In the genomic region with DNA sequence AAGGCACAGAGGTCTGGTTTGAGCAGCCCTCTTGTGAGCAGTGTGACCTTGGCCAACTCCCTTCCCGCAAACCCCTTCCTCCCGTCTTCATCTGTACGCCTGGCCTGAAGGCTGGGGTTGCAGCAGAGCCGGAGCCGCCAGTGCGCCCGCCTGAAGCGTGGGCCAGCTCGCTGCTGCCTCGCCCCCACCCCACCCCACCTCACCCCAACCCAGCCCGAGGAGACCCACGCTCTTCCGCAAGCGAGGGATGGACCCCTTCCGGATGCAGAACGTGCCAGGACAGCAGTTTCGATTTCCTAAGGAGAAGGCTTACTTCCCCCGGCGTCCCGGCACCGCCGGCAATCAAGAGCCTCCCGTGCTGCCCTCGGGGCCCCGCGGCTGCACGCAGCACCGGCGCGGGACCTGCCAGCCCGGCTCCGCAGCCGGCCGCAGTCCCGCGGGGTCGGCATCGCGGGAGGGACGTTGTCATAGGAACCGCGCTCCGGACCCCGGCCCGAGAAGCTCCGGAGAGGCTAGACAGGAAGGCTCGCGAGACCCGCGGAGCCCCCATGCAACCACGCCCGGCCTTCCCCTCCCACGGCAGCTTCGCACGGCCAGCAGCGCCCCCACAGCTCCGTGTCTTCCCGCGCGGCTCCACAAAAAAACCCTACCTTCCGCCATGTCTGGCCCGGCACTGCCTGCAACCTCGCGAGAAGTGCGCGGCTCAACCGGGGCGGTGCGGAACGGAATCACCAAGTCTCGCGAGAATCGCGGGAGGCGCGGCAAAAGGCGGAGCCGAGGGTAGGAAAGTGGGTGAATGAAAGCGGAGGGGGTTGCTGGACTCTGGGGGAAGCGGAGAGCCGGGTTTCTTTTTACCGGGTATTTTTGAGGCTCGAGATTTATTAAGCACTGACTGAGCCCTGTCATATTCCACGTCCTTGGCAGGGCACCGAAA, we compare ENCODE assay signal across 8 cellular contexts. TPM values are rescaled to one million over a fixed set of nuclear protein-coding genes. Genes with fewer than 3 reads are reported as not detected.
DNase-seq lines count a peak whose midpoint lies in the region; ATAC-seq and TF ChIP-seq lines count a peak whose summit lies in the region.

A gene with protein sequence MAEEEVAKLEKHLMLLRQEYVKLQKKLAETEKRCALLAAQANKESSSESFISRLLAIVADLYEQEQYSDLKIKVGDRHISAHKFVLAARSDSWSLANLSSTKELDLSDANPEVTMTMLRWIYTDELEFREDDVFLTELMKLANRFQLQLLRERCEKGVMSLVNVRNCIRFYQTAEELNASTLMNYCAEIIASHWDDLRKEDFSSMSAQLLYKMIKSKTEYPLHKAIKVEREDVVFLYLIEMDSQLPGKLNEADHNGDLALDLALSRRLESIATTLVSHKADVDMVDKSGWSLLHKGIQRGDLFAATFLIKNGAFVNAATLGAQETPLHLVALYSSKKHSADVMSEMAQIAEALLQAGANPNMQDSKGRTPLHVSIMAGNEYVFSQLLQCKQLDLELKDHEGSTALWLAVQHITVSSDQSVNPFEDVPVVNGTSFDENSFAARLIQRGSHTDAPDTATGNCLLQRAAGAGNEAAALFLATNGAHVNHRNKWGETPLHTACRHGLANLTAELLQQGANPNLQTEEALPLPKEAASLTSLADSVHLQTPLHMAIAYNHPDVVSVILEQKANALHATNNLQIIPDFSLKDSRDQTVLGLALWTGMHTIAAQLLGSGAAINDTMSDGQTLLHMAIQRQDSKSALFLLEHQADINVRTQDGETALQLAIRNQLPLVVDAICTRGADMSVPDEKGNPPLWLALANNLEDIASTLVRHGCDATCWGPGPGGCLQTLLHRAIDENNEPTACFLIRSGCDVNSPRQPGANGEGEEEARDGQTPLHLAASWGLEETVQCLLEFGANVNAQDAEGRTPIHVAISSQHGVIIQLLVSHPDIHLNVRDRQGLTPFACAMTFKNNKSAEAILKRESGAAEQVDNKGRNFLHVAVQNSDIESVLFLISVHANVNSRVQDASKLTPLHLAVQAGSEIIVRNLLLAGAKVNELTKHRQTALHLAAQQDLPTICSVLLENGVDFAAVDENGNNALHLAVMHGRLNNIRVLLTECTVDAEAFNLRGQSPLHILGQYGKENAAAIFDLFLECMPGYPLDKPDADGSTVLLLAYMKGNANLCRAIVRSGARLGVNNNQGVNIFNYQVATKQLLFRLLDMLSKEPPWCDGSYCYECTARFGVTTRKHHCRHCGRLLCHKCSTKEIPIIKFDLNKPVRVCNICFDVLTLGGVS (minus strand): TSS at position 698 of the 934 bp plus-strand sequence. CDS start 38 bp downstream, at position 660.

- ATAC-seq in GM19395 (IDR thresholded peaks at IDR 0.05; ENCODE audit: unreplicated experiment), result peak; percentile 93
- peak; percentile 94 to 99 (median 98) for ATAC-seq in right lobe of liver

- H3K4me1 Mint-ChIP-seq in activated CD4-positive, alpha-beta memory T cell treated with anti-CD3 and anti-CD28 coated beads for 36 hours (ENCODE audit: low read depth), result peaks cover 35% of the 10 kb centered on the region

- H3K36me3 ChIP-seq in right lobe of liver, result peaks cover 0 to 2% (median 0%) of the 10 kb centered on the region in 4 donors

- CTCF ChIA-PET in activated CD4-positive, alpha-beta memory T cell treated with anti-CD3 and anti-CD28 coated beads for 36 hours (lab: Charles Lee), result interaction anchor here (0.8 to 1.6 kb wide), 3 partner anchors 15 to 149 kb away, joined by 3 to 4 read pairs (median 3); no protein-coding TSS in a partner anchor

- peak in 49 of 56 donors; percentile 5 to 62 (median 37) for TF ChIP-seq CTCF in dorsolateral prefrontal cortex (IDR thresholded peaks at IDR 0.05 in 54 of 56, conservative IDR thresholded peaks at IDR 0.05 in 2 of 56; ENCODE audit: low read depth in 1 of 56, partially characterized antibody in 56 of 56)
- peak in 1 of 4 donors; percentile 21 for TF ChIP-seq CTCF in right lobe of liver (IDR thresholded peaks at IDR 0.05)

- H3K4me1 ChIP-seq in right lobe of liver, result peaks cover 0 to 13% (median 4%) of the 10 kb centered on the region in 4 donors

- H3K27me3 Mint-ChIP-seq in activated CD4-positive, alpha-beta memory T cell treated with anti-CD3 and anti-CD28 coated beads for 36 hours, result no peaks in the 10 kb centered on the region

- POLR2A ChIA-PET in activated CD4-positive, alpha-beta memory T cell treated with anti-CD3 and anti-CD28 coated beads for 36 hours (lab: Charles Lee), result interaction anchor here (0.9 to 1.6 kb wide), 4 partner anchors 14 to 120 kb away, joined by 3 to 7 read pairs (median 4); a partner anchor contains a TSS

- H3K27me3 ChIP-seq in dorsolateral prefrontal cortex (no peaks in the 10 kb centered on the region), right lobe of liver (no peaks in the 10 kb centered on the region)

- H3K9me3 ChIP-seq in right lobe of liver, result peaks cover 0 to 7% (median 0%) of the 10 kb centered on the region in 4 donors

- H3K27ac ChIP-seq in dorsolateral prefrontal cortex (peak within 1 kb of the TSS in 58 of 59 donors; percentile 1 to 95 (median 82)), right lobe of liver (peak within 1 kb of the TSS; percentile 42 to 74 (median 53))

- TF ChIP-seq POLR2A in right lobe of liver (IDR thresholded peaks at IDR 0.05), result peak; percentile 44

- peak within 1 kb of the TSS; percentile 89 for H3K4me3 Mint-ChIP-seq in activated CD4-positive, alpha-beta memory T cell treated with anti-CD3 and anti-CD28 coated beads for 36 hours

- peaks cover 16% of the 10 kb centered on the region for H3K36me3 Mint-ChIP-seq in activated CD4-positive, alpha-beta memory T cell treated with anti-CD3 and anti-CD28 coated beads for 36 hours

- peak within 1 kb of the TSS; percentile 63 to 99 (median 88) for H3K4me3 ChIP-seq in dorsolateral prefrontal cortex
- peak within 1 kb of the TSS; percentile 70 to 94 (median 84) for H3K4me3 ChIP-seq in right lobe of liver

- intact Hi-C loops in activated CD4-positive, alpha-beta memory T cell treated with anti-CD3 and anti-CD28 coated beads for 36 hours (cut with micrococcal nuclease), result loop anchor here (2.0 kb wide), 1 partner anchor 103 kb away; a partner anchor contains a TSS
- intact Hi-C loops in dorsolateral prefrontal cortex (cut with DNase I), result loop anchor here (2.0 to 10.0 kb wide), 4 partner anchors 41 to 104 kb away; a partner anchor contains a TSS
- intact Hi-C loops in right lobe of liver (cut with DNase I), result loop anchor here in 1 of 2 donors (5.0 kb wide), 1 partner anchor 34 kb away; no protein-coding TSS in a partner anchor

- DNase-seq in C1 segment of cervical spinal cord (lab: John Stamatoyannopoulos, UW) (peak; percentile 40 to 92 (median 88)), HK-2 (ENCODE audit: unreplicated experiment) (peak; percentile 98), NCI-H82 treated with DMSO at 0.1 percent for 48 hours (lab: John Stamatoyannopoulos, UW; ENCODE audit: unreplicated experiment) (peak; percentile 93), dorsolateral prefrontal cortex (peak; percentile 91 to 97 (median 96)), right lobe of liver (peak; percentile 97)
- DNase-seq in activated CD4-positive, alpha-beta memory T cell treated with anti-CD3 and anti-CD28 coated beads for 36 hours, result peak; percentile 99
- peak; percentile 98 for DNase-seq in stimulated activated CD4-positive, alpha-beta T cell treated with anti-CD3 and anti-CD28 coated beads, Interleukin-4, amount 100 ng/mL, for 24 hours

- 0% methylated on average over 19 of the region's 85 CpGs for WGBS in right lobe of liver (ENCODE audit: insufficient coverage, low coverage, low lambda C conversion rate, missing lambda C conversion rate)

- H3K27ac Mint-ChIP-seq in activated CD4-positive, alpha-beta memory T cell treated with anti-CD3 and anti-CD28 coated beads for 36 hours, result peak within 1 kb of the TSS; percentile 82

- H3K9me3 Mint-ChIP-seq in activated CD4-positive, alpha-beta memory T cell treated with anti-CD3 and anti-CD28 coated beads for 36 hours, result peaks cover 7% of the 10 kb centered on the region

RNA-seq across cellular contexts. Expression of the gene that starts here (rescaled TPM):
- 10 to 100 TPM; 34.6 to 40.5 TPM for total RNA-seq in activated CD4-positive, alpha-beta memory T cell treated with anti-CD3 and anti-CD28 coated beads for 36 hours
- total RNA-seq in dorsolateral prefrontal cortex (100 to 1,000 TPM in 7 of 120 experiments, 10 to 100 TPM in 113; 46.8 to 109 (median 81.7) TPM), right lobe of liver (10 to 100 TPM; 21.3 to 34.9 (median 29.5) TPM)

Comparison
In these comparisons a context has a peak if more than half of its experiments do, and no peak if none do; other contexts are left out.
1. Peak in every context shown above with its lines: DNase-seq, ATAC-seq, H3K4me3 ChIP-seq and H3K27ac ChIP-seq.